Comparison of ENCODE assay signal across 1 cellular context in the genomic region with DNA sequence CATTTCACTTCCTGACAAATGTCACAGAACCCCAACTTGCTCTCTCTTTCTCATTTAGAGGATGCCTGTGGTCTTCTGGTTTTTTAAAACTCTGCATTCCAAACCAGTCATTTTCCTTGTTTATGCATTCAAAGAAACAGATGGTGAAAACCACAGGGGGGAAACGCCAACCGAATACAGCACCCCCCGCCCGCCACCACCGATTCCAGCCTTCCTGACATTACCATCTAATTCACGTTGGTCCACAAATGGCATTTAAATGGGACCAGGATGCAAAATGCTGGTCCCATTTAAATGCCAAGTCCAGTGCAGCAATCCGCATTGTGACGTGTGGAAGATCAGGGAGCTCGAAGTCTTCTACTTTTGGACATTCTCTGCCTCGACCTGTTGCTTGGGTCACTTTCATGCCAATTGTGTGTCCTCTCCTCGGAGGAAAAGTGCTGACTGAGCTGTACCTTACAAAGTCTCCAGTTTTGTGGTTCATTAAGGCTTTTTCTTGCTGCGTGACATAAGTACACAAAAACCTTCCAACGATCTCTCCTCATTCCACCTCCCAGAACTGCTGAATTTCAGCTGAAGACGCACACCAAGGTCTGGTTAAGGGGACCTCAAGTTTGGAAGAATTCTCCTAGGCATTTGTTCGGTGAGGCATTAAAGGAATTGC.
TF ChIP-seq lines count a peak whose summit lies in the region.

No MANE protein-coding gene starts in this region.

TF ChIP-seq in GM23338, 12 proteins besides CTCF, POLR2A, EP300 and RAD21 (continued from another document):
- TF ChIP-seq, protein P1, sequence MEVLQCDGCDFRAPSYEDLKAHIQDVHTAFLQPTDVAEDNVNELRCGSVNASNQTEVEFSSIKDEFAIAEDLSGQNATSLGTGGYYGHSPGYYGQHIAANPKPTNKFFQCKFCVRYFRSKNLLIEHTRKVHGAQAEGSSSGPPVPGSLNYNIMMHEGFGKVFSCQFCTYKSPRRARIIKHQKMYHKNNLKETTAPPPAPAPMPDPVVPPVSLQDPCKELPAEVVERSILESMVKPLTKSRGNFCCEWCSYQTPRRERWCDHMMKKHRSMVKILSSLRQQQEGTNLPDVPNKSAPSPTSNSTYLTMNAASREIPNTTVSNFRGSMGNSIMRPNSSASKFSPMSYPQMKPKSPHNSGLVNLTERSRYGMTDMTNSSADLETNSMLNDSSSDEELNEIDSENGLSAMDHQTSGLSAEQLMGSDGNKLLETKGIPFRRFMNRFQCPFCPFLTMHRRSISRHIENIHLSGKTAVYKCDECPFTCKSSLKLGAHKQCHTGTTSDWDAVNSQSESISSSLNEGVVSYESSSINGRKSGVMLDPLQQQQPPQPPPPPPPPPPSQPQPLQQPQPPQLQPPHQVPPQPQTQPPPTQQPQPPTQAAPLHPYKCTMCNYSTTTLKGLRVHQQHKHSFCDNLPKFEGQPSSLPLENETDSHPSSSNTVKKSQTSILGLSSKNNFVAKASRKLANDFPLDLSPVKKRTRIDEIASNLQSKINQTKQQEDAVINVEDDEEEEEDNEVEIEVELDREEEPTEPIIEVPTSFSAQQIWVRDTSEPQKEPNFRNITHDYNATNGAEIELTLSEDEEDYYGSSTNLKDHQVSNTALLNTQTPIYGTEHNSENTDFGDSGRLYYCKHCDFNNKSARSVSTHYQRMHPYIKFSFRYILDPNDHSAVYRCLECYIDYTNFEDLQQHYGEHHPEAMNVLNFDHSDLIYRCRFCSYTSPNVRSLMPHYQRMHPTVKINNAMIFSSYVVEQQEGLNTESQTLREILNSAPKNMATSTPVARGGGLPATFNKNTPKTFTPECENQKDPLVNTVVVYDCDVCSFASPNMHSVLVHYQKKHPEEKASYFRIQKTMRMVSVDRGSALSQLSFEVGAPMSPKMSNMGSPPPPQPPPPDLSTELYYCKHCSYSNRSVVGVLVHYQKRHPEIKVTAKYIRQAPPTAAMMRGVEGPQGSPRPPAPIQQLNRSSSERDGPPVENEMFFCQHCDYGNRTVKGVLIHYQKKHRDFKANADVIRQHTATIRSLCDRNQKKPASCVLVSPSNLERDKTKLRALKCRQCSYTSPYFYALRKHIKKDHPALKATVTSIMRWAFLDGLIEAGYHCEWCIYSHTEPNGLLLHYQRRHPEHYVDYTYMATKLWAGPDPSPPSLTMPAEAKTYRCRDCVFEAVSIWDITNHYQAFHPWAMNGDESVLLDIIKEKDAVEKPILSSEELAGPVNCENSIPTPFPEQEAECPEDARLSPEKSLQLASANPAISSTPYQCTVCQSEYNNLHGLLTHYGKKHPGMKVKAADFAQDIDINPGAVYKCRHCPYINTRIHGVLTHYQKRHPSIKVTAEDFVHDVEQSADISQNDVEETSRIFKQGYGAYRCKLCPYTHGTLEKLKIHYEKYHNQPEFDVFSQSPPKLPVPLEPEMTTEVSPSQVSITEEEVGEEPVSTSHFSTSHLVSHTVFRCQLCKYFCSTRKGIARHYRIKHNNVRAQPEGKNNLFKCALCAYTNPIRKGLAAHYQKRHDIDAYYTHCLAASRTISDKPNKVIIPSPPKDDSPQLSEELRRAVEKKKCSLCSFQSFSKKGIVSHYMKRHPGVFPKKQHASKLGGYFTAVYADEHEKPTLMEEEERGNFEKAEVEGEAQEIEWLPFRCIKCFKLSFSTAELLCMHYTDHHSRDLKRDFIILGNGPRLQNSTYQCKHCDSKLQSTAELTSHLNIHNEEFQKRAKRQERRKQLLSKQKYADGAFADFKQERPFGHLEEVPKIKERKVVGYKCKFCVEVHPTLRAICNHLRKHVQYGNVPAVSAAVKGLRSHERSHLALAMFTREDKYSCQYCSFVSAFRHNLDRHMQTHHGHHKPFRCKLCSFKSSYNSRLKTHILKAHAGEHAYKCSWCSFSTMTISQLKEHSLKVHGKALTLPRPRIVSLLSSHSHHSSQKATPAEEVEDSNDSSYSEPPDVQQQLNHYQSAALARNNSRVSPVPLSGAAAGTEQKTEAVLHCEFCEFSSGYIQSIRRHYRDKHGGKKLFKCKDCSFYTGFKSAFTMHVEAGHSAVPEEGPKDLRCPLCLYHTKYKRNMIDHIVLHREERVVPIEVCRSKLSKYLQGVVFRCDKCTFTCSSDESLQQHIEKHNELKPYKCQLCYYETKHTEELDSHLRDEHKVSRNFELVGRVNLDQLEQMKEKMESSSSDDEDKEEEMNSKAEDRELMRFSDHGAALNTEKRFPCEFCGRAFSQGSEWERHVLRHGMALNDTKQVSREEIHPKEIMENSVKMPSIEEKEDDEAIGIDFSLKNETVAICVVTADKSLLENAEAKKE (CRISPR knock-in tag; IDR thresholded peaks at IDR 0.05) = no peak
